8 cellular contexts compared by ENCODE assay signal in genomic region chr10:118047363-118047719, GRCh38. TPM values are rescaled to one million over a fixed set of nuclear protein-coding genes. Genes with fewer than 3 reads are reported as not detected.
A peak's percentile ranks its signal among the peaks of the same experiment; 100 is the strongest.
DNase-seq lines count a peak whose midpoint lies in the region; ATAC-seq, FAIRE-seq and TF ChIP-seq lines count a peak whose summit lies in the region.

No MANE protein-coding gene starts in this region.

- H3K4me3 ChIP-seq in fibroblast of villous mesenchyme (ENCODE audit: low read depth, low read length), result peak overlapping the region; percentile 76
- peak overlapping the region; percentile 94 for H3K4me3 ChIP-seq in rectal smooth muscle tissue (ENCODE audit: low read length)

- peaks cover 33 to 42% (median 40%) of the 10 kb centered on the region in 3 donors for H3K4me1 Mint-ChIP-seq in T-cell

- ATAC-seq in T-cell (replicated peaks in 1 of 4), result no peak
- ATAC-seq in HG03045 (IDR thresholded peaks at IDR 0.05; ENCODE audit: unreplicated experiment), result no peak

- peak; percentile 31 for FAIRE-seq in GM12891 (lab: Jason Lieb, UNC)

- no peak for TF ChIP-seq POLR2A in GM12891 (IDR thresholded peaks at IDR 0.05; ENCODE audit: low read depth, low read length)

- H3K27me3 ChIP-seq in rectal smooth muscle tissue (ENCODE audit: control insufficient read depth, insufficient read depth, low read length), result no peaks in the 10 kb centered on the region

- no peak for DNase-seq in GM12891 (ENCODE audit: insufficient read length, low spot score)
- DNase-seq in T-cell, result no peak
- DNase-seq in fibroblast of villous mesenchyme (ENCODE audit: low read depth), result no peak
- DNase-seq in GM19240 (ENCODE audit: insufficient read length, low spot score), result no peak
- no peak for DNase-seq in AG20443 (ENCODE audit: low spot score)
- no peak for DNase-seq in NCI-H2171 treated with DMSO at 0.1 percent for 48 hours (lab: John Stamatoyannopoulos, UW)

- no peaks in the 10 kb centered on the region for H3K36me3 Mint-ChIP-seq in T-cell

- no peaks in the 10 kb centered on the region for H3K27me3 Mint-ChIP-seq in T-cell

- H3K4me3 Mint-ChIP-seq in T-cell, result peak overlapping the region; percentile 83 to 90 (median 86)

- H3K27ac ChIP-seq in rectal smooth muscle tissue (ENCODE audit: low read depth, low read length), result peak overlapping the region; percentile 86

- no peak for TF ChIP-seq CTCF in fibroblast of villous mesenchyme (IDR thresholded peaks at IDR 0.05; ENCODE audit: insufficient read depth, low read depth, low read length)

- POLR2A ChIA-PET in T-cell (lab: Charles Lee), result no interaction called here

- H3K27ac Mint-ChIP-seq in T-cell, result peak overlapping the region in 1 of 2 donors; percentile 77

- H3K9ac ChIP-seq in rectal smooth muscle tissue (ENCODE audit: low read length), result peak overlapping the region; percentile 24

- CTCF ChIA-PET in T-cell (lab: Charles Lee), result no interaction called here

- H3K36me3 ChIP-seq in rectal smooth muscle tissue (ENCODE audit: control insufficient read depth, insufficient read depth, low read length), result no peaks in the 10 kb centered on the region

- peaks cover 14% of the 10 kb centered on the region for H3K4me1 ChIP-seq in rectal smooth muscle tissue (ENCODE audit: control insufficient read depth, insufficient read depth, low read length)

- no peaks in the 10 kb centered on the region for H3K9me3 Mint-ChIP-seq in T-cell

TF ChIP-seq in GM12891, 5 proteins besides CTCF, POLR2A, EP300 and RAD21:
- TF ChIP-seq SPI1 (IDR thresholded peaks at IDR 0.05; ENCODE audit: low read depth, low read length), result no peak
- TF ChIP-seq PAX5 (IDR thresholded peaks at IDR 0.05; ENCODE audit: insufficient read depth, low read length, severe bottlenecking), result no peak
- TF ChIP-seq POU2F2 (IDR thresholded peaks at IDR 0.05; ENCODE audit: low read depth, low read length), result no peak
- TF ChIP-seq TAF1 (IDR thresholded peaks at IDR 0.05; ENCODE audit: low read depth, low read length), result no peak
- no peak for TF ChIP-seq POLR2AphosphoS5 (IDR thresholded peaks at IDR 0.05; ENCODE audit: low read depth, low read length)

RNA-seq across cellular contexts. Expression of gene RAB11FIP2, which starts 0.6 kb away (rescaled TPM):
- polyA plus RNA-seq in GM12891 (2012; ENCODE audit: low read depth, missing spikeins), result 4.1 TPM
- 10 to 100 TPM; 16.5 to 36.6 (median 20.4) TPM for total RNA-seq in T-cell
- 25.1 and 28.5 TPM in 2 replicates for total RNA-seq in fibroblast of villous mesenchyme
